Comparison of ENCODE assay signal across 17 cellular contexts in the genomic region with DNA sequence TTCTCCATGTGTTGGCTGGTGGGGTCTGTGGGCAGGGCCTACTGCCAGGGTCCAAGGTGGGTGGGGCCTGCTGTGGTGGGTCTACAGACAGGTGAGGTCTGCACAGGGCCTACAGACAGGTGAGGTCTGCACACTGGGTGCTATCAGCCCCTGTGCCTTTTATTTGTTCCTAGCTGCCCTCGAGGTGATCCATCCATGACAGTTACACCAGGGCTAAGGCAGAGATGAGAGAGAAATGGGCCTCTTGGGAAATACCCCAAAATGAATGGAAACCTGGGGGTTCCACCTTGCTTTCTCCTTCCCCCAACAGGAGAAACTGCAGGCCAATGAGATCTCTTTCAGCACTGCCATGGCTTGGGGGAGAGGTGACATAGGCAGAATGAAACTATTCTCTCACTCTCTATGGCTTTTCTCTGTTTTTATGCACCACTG. TPM values are rescaled to one million over a fixed set of nuclear protein-coding genes. Genes with fewer than 3 reads are reported as not detected.
DNase-seq lines count a peak whose midpoint lies in the region; ATAC-seq and TF ChIP-seq lines count a peak whose summit lies in the region.
"Had no signal": no experiment of that assay in that cellular context is flagged by ENCODE, and none has a peak within 500 bp of the region (broad histone marks: within the 10 kb centered on the region; RNA-seq: fewer than 3 reads in every experiment).

No MANE protein-coding gene starts in this region.

- no peaks in the 10 kb centered on the region for H3K9me2 ChIP-seq in GM23248 (ENCODE audit: insufficient read depth)

- peak; percentile 56 for DNase-seq in GM06990 (ENCODE audit: extremely low read depth, insufficient read length)
- DNase-seq in cerebellum (ENCODE audit: low spot score), result no peak
- DNase-seq in A673 (ENCODE audit: low spot score), result no peak
- no peak for DNase-seq in GM23248
- DNase-seq: AML-193; DMS79; effector memory CD8-positive, alpha-beta T cell; NCI-H1092 treated with DMSO at 0.1 percent for 48 hours; NCI-H69; SIG-M5 had no signal

- no peaks in the 10 kb centered on the region for H3K79me2 ChIP-seq in GM23248 (ENCODE audit: insufficient read depth)

- in situ Hi-C loops in GM23248 (cut with MboI), result no loop called here

- WGBS in GM23248 (ENCODE audit: low coverage in 1 of 2, low lambda C conversion rate in 2 of 2, missing lambda C conversion rate in 2 of 2), 2 experiments, result 89 to 100% methylated on average over 1 of the region's 1 CpG

- no peak overlapping the region for H3K9ac ChIP-seq in GM23248

- H3F3A ChIP-seq in GM23248 (ENCODE audit: insufficient read depth), result no peaks in the 10 kb centered on the region

- intact Hi-C loops in A673 (cut with micrococcal nuclease; ENCODE audit: unreplicated experiment), result no loop called here

- H3K4me3 ChIP-seq in GM06990 (replicated peaks; ENCODE audit: low read depth, low read length) (no peak overlapping the region), A673 (ENCODE audit: low read depth, low read length, poor library complexity, severe bottlenecking) (no peak overlapping the region), GM23248 (no peak overlapping the region)

- no peaks in the 10 kb centered on the region; the same call in 1 of the 2 replicates for H3K36me3 ChIP-seq in GM06990 (ENCODE audit: control insufficient read depth, insufficient read depth, low read length)
- peaks cover 1% of the 10 kb centered on the region for H3K36me3 ChIP-seq in A673 (ENCODE audit: insufficient read depth, low read length, poor library complexity, severe bottlenecking)
- no peaks in the 10 kb centered on the region for H3K36me3 ChIP-seq in GM23248 (ENCODE audit: low read depth)

- ATAC-seq in GM18907 (IDR thresholded peaks at IDR 0.05; ENCODE audit: unreplicated experiment), result peak; percentile 81
- ATAC-seq in HG02571 (IDR thresholded peaks at IDR 0.05; ENCODE audit: unreplicated experiment), result peak; percentile 75
- ATAC-seq in HG03460 (IDR thresholded peaks at IDR 0.05; ENCODE audit: unreplicated experiment), result peak; percentile 61
- ATAC-seq in GM18873 (IDR thresholded peaks at IDR 0.05; ENCODE audit: low FRiP score, unreplicated experiment), result no peak
- ATAC-seq: effector memory CD8-positive, alpha-beta T cell; left lobe of liver had no signal

- TF ChIP-seq CTCF in GM06990 (IDR thresholded peaks at IDR 0.05; ENCODE audit: insufficient read depth, low read length, poor library complexity, severe bottlenecking) (no peak), A673 (conservative IDR thresholded peaks at IDR 0.05; ENCODE audit: low read depth, low read length) (no peak)

- BruUV-seq in A673 (replicated peaks; lab: Mats Ljungman, UMichigan), result no TSS peak

- CTCF ChIA-PET in A673 (lab: Charles Lee), result interaction anchor here (0.6 kb wide), 1 partner anchor 36 kb away, joined by 3 read pairs; no protein-coding TSS in a partner anchor

- peaks cover 11% of the 10 kb centered on the region for H3K4me1 ChIP-seq in A673 (ENCODE audit: insufficient read depth, low read length, poor library complexity, severe bottlenecking)
- no peaks in the 10 kb centered on the region for H3K4me1 ChIP-seq in GM23248 (ENCODE audit: insufficient read depth)

- H3K9me3 ChIP-seq in A673 (ENCODE audit: low read depth, low read length, poor library complexity, severe bottlenecking) (peaks cover 6% of the 10 kb centered on the region), GM23248 (ENCODE audit: low read depth) (no peaks in the 10 kb centered on the region)

- no peak overlapping the region for H2AFZ ChIP-seq in GM23248

- H3K27ac ChIP-seq in A673 (ENCODE audit: low read depth, low read length, poor library complexity, severe bottlenecking) (no peak overlapping the region), GM23248 (no peak overlapping the region)

- H3K4me2 ChIP-seq in GM23248 (ENCODE audit: unreplicated experiment), result no peak overlapping the region

- H4K20me1 ChIP-seq in GM23248 (ENCODE audit: insufficient read depth), result no peaks in the 10 kb centered on the region

- no peaks in the 10 kb centered on the region for H3K27me3 ChIP-seq in GM06990 (replicated peaks; ENCODE audit: control insufficient read depth, insufficient read depth, low read length)
- no peaks in the 10 kb centered on the region for H3K27me3 ChIP-seq in A673 (replicated peaks; ENCODE audit: insufficient read depth, low read depth, low read length, poor library complexity)
- no peaks in the 10 kb centered on the region for H3K27me3 ChIP-seq in GM23248 (replicated peaks; ENCODE audit: insufficient read depth)

- POLR2A ChIA-PET in A673 (lab: Charles Lee; ENCODE audit: low non-redundant PET), result no interaction called here

RNA-seq across cellular contexts. Expression of a gene that starts 36.4 kb away (rescaled TPM):
- total RNA-seq in cerebellum (1.8 TPM), A673 (2021) (not detected in 2 replicates)
- total RNA-seq in GM23248 (2014; rRNA removed; shearing (Covaris generic)), result not detected in 2 replicates
- not detected in 2 replicates for polyA plus RNA-seq in GM23248 (2016; fragmentation: Nextera tagmentation; extraction: Ambion mirVana)
- total RNA-seq: glomerular endothelial cell, left lobe of liver had no signal
- polyA plus RNA-seq: neural cell had no signal

RNA-seq across cellular contexts. Expression of a gene that starts 44.6 kb away (rescaled TPM):
- total RNA-seq in cerebellum (51.0 TPM), A673 (2021) (61.1 and 63.2 TPM in 2 replicates)
- 19.2 and 20.0 TPM in 2 replicates for total RNA-seq in GM23248 (2014; rRNA removed; shearing (Covaris generic))
- polyA plus RNA-seq in GM23248 (2016; fragmentation: Nextera tagmentation; extraction: Ambion mirVana), result 4.2 and 6.1 TPM in 2 replicates
